Comparison of ENCODE assay signal across 19 cellular contexts in genomic region chr2:2881507-2881906, GRCh38.
"Had no signal": no experiment of that assay in that cellular context is flagged by ENCODE, and none has a peak within 500 bp of the region (broad histone marks: within the 10 kb centered on the region; RNA-seq: fewer than 3 reads in every experiment).

No MANE protein-coding gene starts in this region.

- H3K27me3 ChIP-seq: esophagus squamous epithelium, neural progenitor cell, ovary, right atrium auricular region, sigmoid colon, testis, tibial nerve had no signal

- H3K27me3 Mint-ChIP-seq: stimulated activated naive B cell treated with anti-CD40 and anti-IgM and Interleukin-4, amounts not matched to agents 10 μg/mL and 1 μg/mL and 100 μg/mL, for 72 hours had no signal

- H2AFZ ChIP-seq: neural progenitor cell had no signal

- H3K4me1 ChIP-seq: esophagus squamous epithelium, neural progenitor cell, right atrium auricular region, sigmoid colon, testis, tibial nerve had no signal

- H3K4me2 ChIP-seq: neural progenitor cell had no signal

- ATAC-seq: left cardiac atrium; naive thymus-derived CD4-positive, alpha-beta T cell; stimulated activated naive B cell treated with anti-CD40 and anti-IgM and Interleukin-4, amounts not matched to agents 10 μg/mL and 1 μg/mL and 100 μg/mL, for 72 hours; stimulated activated naive CD8-positive, alpha-beta T cell treated with anti-CD3 and anti-CD28 coated beads, Interleukin-15, amount 100 ng/mL, for 72 hours had no signal

- FAIRE-seq: kidney had no signal

- H3K9ac ChIP-seq: neural progenitor cell had no signal

- H3K4me3 Mint-ChIP-seq: immature natural killer cell; naive thymus-derived CD4-positive, alpha-beta T cell; neural progenitor cell; stimulated activated naive B cell treated with anti-CD40 and anti-IgM and Interleukin-4, amounts not matched to agents 10 μg/mL and 1 μg/mL and 100 μg/mL, for 72 hours; stimulated activated naive CD8-positive, alpha-beta T cell treated with anti-CD3 and anti-CD28 coated beads, Interleukin-15, amount 100 ng/mL, for 72 hours had no signal

- H3K4me1 Mint-ChIP-seq: immature natural killer cell; naive thymus-derived CD4-positive, alpha-beta T cell; stimulated activated naive CD8-positive, alpha-beta T cell treated with anti-CD3 and anti-CD28 coated beads, Interleukin-15, amount 100 ng/mL, for 72 hours had no signal

- H3K27ac ChIP-seq: esophagus squamous epithelium, neural progenitor cell, ovary, right atrium auricular region, sigmoid colon, skin epidermis, testis, tibial nerve had no signal

- DNase-seq: esophagus squamous epithelium; foreskin fibroblast; immature natural killer cell; kidney; left cardiac atrium; mesendoderm; naive thymus-derived CD4-positive, alpha-beta T cell; nucleus accumbens; ovary; sigmoid colon; stimulated activated CD4-positive, alpha-beta T cell treated with anti-CD3 and anti-CD28 coated beads, Interleukin-2, amount 100 ng/mL, for 24 hours; stimulated activated CD4-positive, alpha-beta T cell treated with anti-CD3 and anti-CD28 coated beads, Interleukin-4, amount 100 ng/mL, for 4 hours; stimulated activated naive B cell treated with anti-CD40 and anti-IgM and Interleukin-4, amounts not matched to agents 10 μg/mL and 1 μg/mL and 100 μg/mL, for 72 hours; stimulated activated naive CD8-positive, alpha-beta T cell treated with anti-CD3 and anti-CD28 coated beads, Interleukin-15, amount 100 ng/mL, for 72 hours; testis had no signal

- H3K4me3 ChIP-seq: esophagus squamous epithelium, neural progenitor cell, ovary, right atrium auricular region, sigmoid colon, skin epidermis, testis, tibial nerve had no signal

- H3K27ac Mint-ChIP-seq: immature natural killer cell; naive thymus-derived CD4-positive, alpha-beta T cell; stimulated activated naive B cell treated with anti-CD40 and anti-IgM and Interleukin-4, amounts not matched to agents 10 μg/mL and 1 μg/mL and 100 μg/mL, for 72 hours had no signal
